8 cellular contexts compared by ENCODE assay signal in the genomic region with DNA sequence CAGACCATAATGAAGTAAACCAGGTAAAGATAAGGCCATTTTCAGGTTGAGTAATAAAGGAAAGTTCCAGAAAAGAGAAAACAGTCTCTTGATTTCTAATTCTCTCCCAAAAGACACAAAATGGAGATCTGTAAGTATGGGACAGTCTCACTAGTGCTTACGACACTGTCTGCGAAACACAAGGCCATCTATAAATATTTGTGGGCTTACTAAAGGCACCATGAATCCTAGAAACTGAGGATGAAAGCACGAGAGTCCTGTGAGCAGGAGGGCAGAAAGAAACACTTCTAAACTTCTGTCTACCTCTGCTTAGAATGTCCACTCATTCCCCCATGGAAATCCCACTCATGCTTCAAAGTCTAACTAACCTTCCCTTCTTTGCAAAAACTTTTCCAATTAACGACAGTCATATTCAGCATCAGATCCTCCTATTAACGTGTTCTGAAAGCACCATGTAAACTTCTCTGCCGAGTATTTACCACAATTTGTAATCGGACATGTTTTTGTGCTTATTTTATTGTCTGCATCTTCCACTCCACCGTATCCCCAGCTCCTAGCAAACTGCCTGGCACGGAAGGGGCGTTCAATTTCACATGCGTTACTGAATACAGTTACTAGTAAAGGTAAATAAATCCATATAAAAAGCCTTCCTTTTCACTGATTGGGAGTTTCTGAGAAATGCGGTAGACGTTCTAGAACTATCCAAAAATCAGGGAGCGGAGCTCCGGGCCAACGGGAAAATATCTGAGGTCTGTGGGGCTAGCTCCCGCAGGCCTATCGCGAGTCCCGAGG. TPM values are rescaled to one million over a fixed set of nuclear protein-coding genes. Genes with fewer than 3 reads are reported as not detected.
DNase-seq lines count a peak whose midpoint lies in the region; ATAC-seq and TF ChIP-seq lines count a peak whose summit lies in the region.

No MANE protein-coding gene starts in this region.

- H3K4me3 ChIP-seq in adipocyte (ENCODE audit: low read length) = peak overlapping the region; percentile 87
- H3K4me3 ChIP-seq in aorta (ENCODE audit: low read length in 2 of 2) = peak overlapping the region; percentile 45 to 56

- ATAC-seq in HG02759 (IDR thresholded peaks at IDR 0.05; ENCODE audit: unreplicated experiment) (peak; percentile 3), aorta (ENCODE audit: low FRiP score) (no peak), HG03097 (IDR thresholded peaks at IDR 0.05; ENCODE audit: low FRiP score, unreplicated experiment) (no peak), WTC11 (no peak)

- H3K9me3 Mint-ChIP-seq in WTC11 = no peaks in the 10 kb centered on the region

- no peaks in the 10 kb centered on the region for H3K4me1 Mint-ChIP-seq in WTC11

- no peak overlapping the region for H3K4me3 Mint-ChIP-seq in WTC11

- no peaks in the 10 kb centered on the region for H3K9me3 ChIP-seq in adipocyte (ENCODE audit: control insufficient read depth, low read length)
- H3K9me3 ChIP-seq in aorta (ENCODE audit: control insufficient read depth, low read length) = no peaks in the 10 kb centered on the region

- H3K9ac ChIP-seq in adipocyte (ENCODE audit: low read length) = peak overlapping the region; percentile 93

- H3K4me1 ChIP-seq in adipocyte (ENCODE audit: control insufficient read depth, insufficient read depth, low read length) (no peaks in the 10 kb centered on the region), aorta (ENCODE audit: control insufficient read depth in 1 of 2, insufficient read depth in 2 of 2, low read length in 2 of 2) (no peaks in the 10 kb centered on the region)

- CTCF ChIA-PET in WTC11 (lab: Charles Lee) = interaction anchor here (0.6 to 2.0 kb wide), 4 partner anchors 24 to 418 kb away, joined by 3 to 8 read pairs (median 4); no protein-coding TSS in a partner anchor

- H3K27me3 Mint-ChIP-seq in WTC11 (ENCODE audit: low read depth) = no peaks in the 10 kb centered on the region; the same call in none of the 2 replicates

- peaks cover 8% of the 10 kb centered on the region for H3K27me3 ChIP-seq in adipocyte (replicated peaks; ENCODE audit: control insufficient read depth, insufficient read depth, low read length)
- H3K27me3 ChIP-seq in aorta (ENCODE audit: control insufficient read depth in 1 of 2, insufficient read depth in 2 of 2, low read length in 1 of 2) = no peaks in the 10 kb centered on the region

- intact Hi-C loops in aorta (cut with DNase I) = no loop called here

- TF ChIP-seq CTCF in WTC11 (IDR thresholded peaks at IDR 0.05) = no peak

- H3K36me3 Mint-ChIP-seq in WTC11 = peaks cover 8% of the 10 kb centered on the region

- 1 to 26% methylated on average over 20 of the region's 20 CpGs for WGBS in aorta, 2 donors

- H3K36me3 ChIP-seq in adipocyte (ENCODE audit: control insufficient read depth, insufficient read depth, low read length, severe bottlenecking) = peaks cover 22% of the 10 kb centered on the region
- no peaks in the 10 kb centered on the region for H3K36me3 ChIP-seq in aorta (ENCODE audit: control insufficient read depth in 1 of 2, insufficient read depth in 2 of 2, low read length in 1 of 2)

- POLR2A ChIA-PET in WTC11 (lab: Charles Lee) = no interaction called here

- no peak overlapping the region for H3K27ac Mint-ChIP-seq in WTC11

- DNase-seq in Daoy (ENCODE audit: low read depth) (peak; percentile 4), adipocyte (ENCODE audit: low read depth) (peak; percentile 60), kidney tubule cell (ENCODE audit: low spot score) (peak; percentile 35), aorta (no peak), MV-4-11 (lab: John Stamatoyannopoulos, UW) (no peak), WTC11 (ENCODE audit: low spot score) (no peak)

- peak overlapping the region; percentile 28 to 38 for H3K27ac ChIP-seq in aorta (ENCODE audit: low read depth in 1 of 2, low read length in 2 of 2)

TF ChIP-seq in WTC11, 78 proteins besides CTCF, POLR2A, EP300 and RAD21:
- TF ChIP-seq PRRX2 (CRISPR knock-in tag; IDR thresholded peaks at IDR 0.05) (no peak), ESRRA (CRISPR knock-in tag; IDR thresholded peaks at IDR 0.05; ENCODE audit: borderline replicate concordance) (no peak), ZNF219 (CRISPR knock-in tag; IDR thresholded peaks at IDR 0.05; ENCODE audit: borderline replicate concordance) (no peak), OVOL2 (CRISPR knock-in tag; IDR thresholded peaks at IDR 0.05; ENCODE audit: borderline replicate concordance) (no peak), ATF1 (CRISPR knock-in tag; IDR thresholded peaks at IDR 0.05) (no peak), SMAD4 (CRISPR knock-in tag; IDR thresholded peaks at IDR 0.05) (no peak), NR2C2 (CRISPR knock-in tag; IDR thresholded peaks at IDR 0.05) (no peak), RORB (CRISPR knock-in tag; IDR thresholded peaks at IDR 0.05) (no peak), TEAD1 (CRISPR knock-in tag; IDR thresholded peaks at IDR 0.05) (no peak), RELA (CRISPR knock-in tag; IDR thresholded peaks at IDR 0.05; ENCODE audit: borderline replicate concordance) (no peak), MYBL2 (CRISPR knock-in tag; IDR thresholded peaks at IDR 0.05) (no peak), ZNF121 (CRISPR knock-in tag; IDR thresholded peaks at IDR 0.05) (no peak), GTF2I (CRISPR knock-in tag; conservative IDR thresholded peaks at IDR 0.05) (no peak)
- TF ChIP-seq, protein P1, sequence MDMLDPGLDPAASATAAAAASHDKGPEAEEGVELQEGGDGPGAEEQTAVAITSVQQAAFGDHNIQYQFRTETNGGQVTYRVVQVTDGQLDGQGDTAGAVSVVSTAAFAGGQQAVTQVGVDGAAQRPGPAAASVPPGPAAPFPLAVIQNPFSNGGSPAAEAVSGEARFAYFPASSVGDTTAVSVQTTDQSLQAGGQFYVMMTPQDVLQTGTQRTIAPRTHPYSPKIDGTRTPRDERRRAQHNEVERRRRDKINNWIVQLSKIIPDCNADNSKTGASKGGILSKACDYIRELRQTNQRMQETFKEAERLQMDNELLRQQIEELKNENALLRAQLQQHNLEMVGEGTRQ (CRISPR knock-in tag; IDR thresholded peaks at IDR 0.05) = no peak
- TF ChIP-seq, protein P2, sequence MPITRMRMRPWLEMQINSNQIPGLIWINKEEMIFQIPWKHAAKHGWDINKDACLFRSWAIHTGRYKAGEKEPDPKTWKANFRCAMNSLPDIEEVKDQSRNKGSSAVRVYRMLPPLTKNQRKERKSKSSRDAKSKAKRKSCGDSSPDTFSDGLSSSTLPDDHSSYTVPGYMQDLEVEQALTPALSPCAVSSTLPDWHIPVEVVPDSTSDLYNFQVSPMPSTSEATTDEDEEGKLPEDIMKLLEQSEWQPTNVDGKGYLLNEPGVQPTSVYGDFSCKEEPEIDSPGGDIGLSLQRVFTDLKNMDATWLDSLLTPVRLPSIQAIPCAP (CRISPR knock-in tag; IDR thresholded peaks at IDR 0.05) = no peak
- TF ChIP-seq, protein P3, sequence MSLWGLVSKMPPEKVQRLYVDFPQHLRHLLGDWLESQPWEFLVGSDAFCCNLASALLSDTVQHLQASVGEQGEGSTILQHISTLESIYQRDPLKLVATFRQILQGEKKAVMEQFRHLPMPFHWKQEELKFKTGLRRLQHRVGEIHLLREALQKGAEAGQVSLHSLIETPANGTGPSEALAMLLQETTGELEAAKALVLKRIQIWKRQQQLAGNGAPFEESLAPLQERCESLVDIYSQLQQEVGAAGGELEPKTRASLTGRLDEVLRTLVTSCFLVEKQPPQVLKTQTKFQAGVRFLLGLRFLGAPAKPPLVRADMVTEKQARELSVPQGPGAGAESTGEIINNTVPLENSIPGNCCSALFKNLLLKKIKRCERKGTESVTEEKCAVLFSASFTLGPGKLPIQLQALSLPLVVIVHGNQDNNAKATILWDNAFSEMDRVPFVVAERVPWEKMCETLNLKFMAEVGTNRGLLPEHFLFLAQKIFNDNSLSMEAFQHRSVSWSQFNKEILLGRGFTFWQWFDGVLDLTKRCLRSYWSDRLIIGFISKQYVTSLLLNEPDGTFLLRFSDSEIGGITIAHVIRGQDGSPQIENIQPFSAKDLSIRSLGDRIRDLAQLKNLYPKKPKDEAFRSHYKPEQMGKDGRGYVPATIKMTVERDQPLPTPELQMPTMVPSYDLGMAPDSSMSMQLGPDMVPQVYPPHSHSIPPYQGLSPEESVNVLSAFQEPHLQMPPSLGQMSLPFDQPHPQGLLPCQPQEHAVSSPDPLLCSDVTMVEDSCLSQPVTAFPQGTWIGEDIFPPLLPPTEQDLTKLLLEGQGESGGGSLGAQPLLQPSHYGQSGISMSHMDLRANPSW (CRISPR knock-in tag; conservative IDR thresholded peaks at IDR 0.05; ENCODE audit: low read depth) = no peak
- TF ChIP-seq, protein P4, sequence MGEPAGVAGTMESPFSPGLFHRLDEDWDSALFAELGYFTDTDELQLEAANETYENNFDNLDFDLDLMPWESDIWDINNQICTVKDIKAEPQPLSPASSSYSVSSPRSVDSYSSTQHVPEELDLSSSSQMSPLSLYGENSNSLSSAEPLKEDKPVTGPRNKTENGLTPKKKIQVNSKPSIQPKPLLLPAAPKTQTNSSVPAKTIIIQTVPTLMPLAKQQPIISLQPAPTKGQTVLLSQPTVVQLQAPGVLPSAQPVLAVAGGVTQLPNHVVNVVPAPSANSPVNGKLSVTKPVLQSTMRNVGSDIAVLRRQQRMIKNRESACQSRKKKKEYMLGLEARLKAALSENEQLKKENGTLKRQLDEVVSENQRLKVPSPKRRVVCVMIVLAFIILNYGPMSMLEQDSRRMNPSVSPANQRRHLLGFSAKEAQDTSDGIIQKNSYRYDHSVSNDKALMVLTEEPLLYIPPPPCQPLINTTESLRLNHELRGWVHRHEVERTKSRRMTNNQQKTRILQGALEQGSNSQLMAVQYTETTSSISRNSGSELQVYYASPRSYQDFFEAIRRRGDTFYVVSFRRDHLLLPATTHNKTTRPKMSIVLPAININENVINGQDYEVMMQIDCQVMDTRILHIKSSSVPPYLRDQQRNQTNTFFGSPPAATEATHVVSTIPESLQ (CRISPR knock-in tag; IDR thresholded peaks at IDR 0.05) = no peak

RNA-seq across cellular contexts. Expression of a gene that starts 0.7 kb away (rescaled TPM):
- 121 and 124 TPM in 2 replicates for total RNA-seq in Daoy (2014; rRNA removed; shearing (Covaris generic))
- total RNA-seq in aorta (10 to 100 TPM; 24.5 to 24.9 TPM), WTC11 (2021) (49.8 to 57.5 TPM (median 56.4 TPM) in 3 replicates)
- polyA plus RNA-seq in aorta = 10 to 100 TPM; 25.7 to 48.0 TPM

RNA-seq across cellular contexts. Expression of a gene that starts 0.9 kb away (rescaled TPM):
- total RNA-seq in Daoy (2014; rRNA removed; shearing (Covaris generic)) = 12.9 and 17.1 TPM in 2 replicates
- total RNA-seq in aorta (10 to 100 TPM; 10.5 to 12.4 TPM), WTC11 (2021) (1.8 to 3.5 TPM (median 2.1 TPM) in 3 replicates)
- polyA plus RNA-seq in aorta = 10 to 100 TPM; 13.8 to 14.4 TPM

RNA-seq across cellular contexts. Expression of a gene that starts 45.8 kb away (rescaled TPM):
- 0.18 and 0.40 TPM in 2 replicates for total RNA-seq in Daoy (2014; rRNA removed; shearing (Covaris generic))
- total RNA-seq in aorta (not detected), WTC11 (2021) (0.73 to 1.2 TPM (median 0.76 TPM) in 3 replicates)
- polyA plus RNA-seq in aorta = not detected

Comparison
In these comparisons a context has a peak if more than half of its experiments do, and no peak if none do; other contexts are left out.
1. DNase-seq: peak in Daoy (single experiment), adipocyte (single experiment) and kidney tubule cell (single experiment); none in aorta (0 of 2), MV-4-11 (single experiment) and WTC11 (single experiment).